ENCODE assay signal across 31 cellular contexts in the genomic region with DNA sequence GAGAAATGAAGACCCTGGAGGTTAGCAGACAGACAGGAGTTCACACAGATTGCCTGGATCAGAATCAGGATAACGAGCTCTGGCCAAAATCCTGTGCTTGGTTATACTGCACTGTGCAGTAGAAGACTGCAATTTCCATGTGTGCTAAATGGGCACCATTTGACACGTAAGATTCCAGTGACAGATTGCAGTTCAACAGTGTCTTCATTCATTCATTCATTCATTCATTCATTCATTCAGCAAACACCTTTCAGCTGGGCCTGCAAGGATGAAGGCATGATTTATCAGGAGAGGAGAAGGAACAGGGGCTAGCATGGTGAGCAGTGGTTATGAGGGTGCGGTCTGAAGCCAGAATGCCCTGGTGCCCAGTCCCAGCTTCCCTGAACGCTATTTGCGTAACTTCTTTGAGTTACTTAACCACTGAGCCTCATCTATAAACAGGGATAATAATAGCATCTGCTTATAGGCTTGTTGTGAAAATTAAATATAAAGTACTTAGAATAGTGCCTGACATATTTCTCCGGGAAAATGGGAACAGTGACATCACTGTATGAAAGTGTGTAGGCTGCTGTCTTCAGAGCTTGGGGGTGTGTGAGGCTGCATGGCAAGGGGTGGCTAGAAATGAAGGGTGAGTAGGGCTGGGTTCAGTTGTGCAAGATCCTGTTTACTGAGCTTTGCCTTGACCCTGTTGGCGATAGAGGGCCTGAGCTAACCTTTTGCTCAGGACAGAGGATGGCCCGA. TPM values are rescaled to one million over a fixed set of nuclear protein-coding genes. Genes with fewer than 3 reads are reported as not detected.
DNase-seq lines count a peak whose midpoint lies in the region; ATAC-seq and TF ChIP-seq lines count a peak whose summit lies in the region.
"Had no signal": no experiment of that assay in that cellular context is flagged by ENCODE, and none has a peak within 500 bp of the region (broad histone marks: within the 10 kb centered on the region; RNA-seq: fewer than 3 reads in every experiment).

No MANE protein-coding gene starts in this region.

- no peaks in the 10 kb centered on the region for H3F3A ChIP-seq in smooth muscle cell (ENCODE audit: low read depth)

- TF ChIP-seq POLR2A in NB4 (IDR thresholded peaks at IDR 0.05; ENCODE audit: extremely low read depth, insufficient read length) = no peak

- intact Hi-C loops in posterior vena cava (cut with DNase I) = no loop called here

- no peaks in the 10 kb centered on the region for H3K9me3 ChIP-seq in smooth muscle cell (replicated peaks; ENCODE audit: low read depth)
- H3K9me3 ChIP-seq: esophagus muscularis mucosa, heart right ventricle, vagina had no signal

- WGBS in smooth muscle cell (ENCODE audit: low lambda C conversion rate) = 78% methylated on average over 8 of the region's 8 CpGs

- H3K4me3 ChIP-seq in NB4 (ENCODE audit: low read depth, low read length) = no peak overlapping the region
- H3K4me3 ChIP-seq in smooth muscle cell = no peak overlapping the region
- H3K4me3 ChIP-seq: esophagus muscularis mucosa, heart right ventricle, neural progenitor cell, vagina had no signal

- peak; percentile 64 for DNase-seq in SIG-M5 treated with dmso at 0.1 percent for 504 hours (lab: John Stamatoyannopoulos, UW; ENCODE audit: unreplicated experiment)
- DNase-seq in SIG-M5 (lab: John Stamatoyannopoulos, UW) = no peak
- DNase-seq in NB4 (ENCODE audit: low read depth) = peak; percentile 84
- DNase-seq in caudate nucleus (lab: John Stamatoyannopoulos, UW) = peak in 16 of 61 donors; percentile 10 to 73 (median 23)
- peak; percentile 40 for DNase-seq in posterior vena cava (ENCODE audit: low spot score)
- DNase-seq in smooth muscle cell (lab: John Stamatoyannopoulos, UW; ENCODE audit: unreplicated experiment) = no peak
- DNase-seq in SW 1271 (lab: John Stamatoyannopoulos, UW) = no peak
- DNase-seq: activated CD4-positive, alpha-beta memory T cell treated with anti-CD3 and anti-CD28 coated beads, Interleukin-2, amount 10 ng/mL, durations not matched to agents 7 days and 5 days; activated CD4-positive, CD25-positive, alpha-beta regulatory T cell treated with anti-CD3 and anti-CD28 coated beads, Interleukin-2, amount 50 U/mL, for 72 hours; activated effector memory CD4-positive, alpha-beta T cell treated with anti-CD3 and anti-CD28 coated beads, Interleukin-2, amount 50 U/mL, for 16 hours; activated naive CD8-positive, alpha-beta T cell treated with anti-CD3 and anti-CD28 coated beads for 36 hours; activated T-cell treated with anti-CD3 and anti-CD28 coated beads for 4 hours; CD4-positive, CD25-positive, alpha-beta regulatory T cell; central memory CD4-positive, alpha-beta T cell; foreskin melanocyte; heart right ventricle; IMR-90; kidney glomerular epithelial cell; NCI-H446 treated with DMSO at 0.1 percent for 48 hours; NCI-H82; SHP77 treated with DMSO at 0.1 percent for 48 hours had no signal

- peaks cover 2% of the 10 kb centered on the region for H3K27me3 ChIP-seq in smooth muscle cell (ENCODE audit: low read depth)
- H3K27me3 ChIP-seq: neural progenitor cell, vagina had no signal

- H3K27ac ChIP-seq in caudate nucleus (ENCODE audit: low read depth, low read length) (peak overlapping the region; percentile 65), smooth muscle cell (ENCODE audit: low read depth) (no peak overlapping the region)
- H3K27ac ChIP-seq: 22Rv1, esophagus muscularis mucosa, heart right ventricle, neural progenitor cell, vagina had no signal

- no peaks in the 10 kb centered on the region for H3K4me1 ChIP-seq in smooth muscle cell (ENCODE audit: low read depth)
- H3K4me1 ChIP-seq: esophagus muscularis mucosa, neural progenitor cell, vagina had no signal

- H3K36me3 ChIP-seq in smooth muscle cell (ENCODE audit: low read depth) = no peaks in the 10 kb centered on the region
- H3K36me3 ChIP-seq: esophagus muscularis mucosa, heart right ventricle, neural progenitor cell, vagina had no signal

- H2AFZ ChIP-seq in smooth muscle cell (ENCODE audit: low read depth) = no peak overlapping the region
- H2AFZ ChIP-seq: neural progenitor cell had no signal

- no peak overlapping the region for H3K4me2 ChIP-seq in smooth muscle cell
- H3K4me2 ChIP-seq: neural progenitor cell had no signal

- no peaks in the 10 kb centered on the region for H3K79me2 ChIP-seq in smooth muscle cell (ENCODE audit: low read depth)

- no peak for TF ChIP-seq CTCF in NB4 (IDR thresholded peaks at IDR 0.05; ENCODE audit: low read depth, low read length)
- no peak for TF ChIP-seq CTCF in smooth muscle cell (IDR thresholded peaks at IDR 0.05; ENCODE audit: borderline replicate concordance, insufficient read depth, poor library complexity, severe bottlenecking)

- no peak overlapping the region for H3K9ac ChIP-seq in smooth muscle cell (ENCODE audit: low read depth)
- H3K9ac ChIP-seq: neural progenitor cell had no signal

- ATAC-seq in HG02678 (IDR thresholded peaks at IDR 0.05; ENCODE audit: unreplicated experiment) = no peak

- no peaks in the 10 kb centered on the region for H4K20me1 ChIP-seq in smooth muscle cell (ENCODE audit: low read depth)

RNA-seq across cellular contexts. Expression of a gene that starts 5.6 kb away (rescaled TPM):
- total RNA-seq in posterior vena cava (not detected), smooth muscle cell (not detected in 2 replicates)
- not detected in 2 replicates for polyA plus RNA-seq in smooth muscle cell
- total RNA-seq: activated naive CD8-positive, alpha-beta T cell treated with anti-CD3 and anti-CD28 coated beads for 36 hours; astrocyte; CD4-positive, CD25-positive, alpha-beta regulatory T cell; esophagus muscularis mucosa; H1; heart right ventricle; IMR-90; M059J; progenitor cell of endocrine pancreas; vagina had no signal
- polyA plus RNA-seq: CD4-positive, CD25-positive, alpha-beta regulatory T cell; H1; heart right ventricle; IMR-90 had no signal

RNA-seq across cellular contexts. Expression of a gene that starts 12.3 kb away (rescaled TPM):
- total RNA-seq in posterior vena cava (1 to 10 TPM; 3.1 to 4.0 TPM), smooth muscle cell (not detected in 2 replicates)
- not detected in 2 replicates for polyA plus RNA-seq in smooth muscle cell
- total RNA-seq: activated CD4-positive, alpha-beta memory T cell treated with anti-CD3 and anti-CD28 coated beads, Interleukin-2, amount 10 ng/mL, durations not matched to agents 7 days and 5 days; activated naive CD8-positive, alpha-beta T cell treated with anti-CD3 and anti-CD28 coated beads for 36 hours; astrocyte; CD4-positive, CD25-positive, alpha-beta regulatory T cell; H1; M059J; progenitor cell of endocrine pancreas; T-helper 1 cell treated with Interleukin-12 subunit alpha and Interleukin-12 subunit beta and Interleukin-4 antibody, amounts not matched to agents 30 ng/mL and 1 ng/mL, for 36 hours had no signal
- polyA plus RNA-seq: CD4-positive, CD25-positive, alpha-beta regulatory T cell; H1; IMR-90 had no signal

RNA-seq across cellular contexts. Expression of a gene that starts 49.4 kb away (rescaled TPM):
- under 1 TPM; 0.42 to 0.81 TPM for total RNA-seq in posterior vena cava
- total RNA-seq in smooth muscle cell = not detected in 2 replicates
- not detected in 2 replicates for polyA plus RNA-seq in smooth muscle cell
- total RNA-seq: activated CD4-positive, alpha-beta memory T cell treated with anti-CD3 and anti-CD28 coated beads, Interleukin-2, amount 10 ng/mL, durations not matched to agents 7 days and 5 days; activated naive CD8-positive, alpha-beta T cell treated with anti-CD3 and anti-CD28 coated beads for 36 hours; astrocyte; CD4-positive, CD25-positive, alpha-beta regulatory T cell; H1; IMR-90; progenitor cell of endocrine pancreas; T-helper 1 cell treated with Interleukin-12 subunit alpha and Interleukin-12 subunit beta and Interleukin-4 antibody, amounts not matched to agents 30 ng/mL and 1 ng/mL, for 36 hours had no signal
- polyA plus RNA-seq: CD4-positive, CD25-positive, alpha-beta regulatory T cell; H1; IMR-90 had no signal

Comparison
In these comparisons a context has a peak if more than half of its experiments do, and no peak if none do; other contexts are left out.
1. DNase-seq: peak in SIG-M5 treated with dmso at 0.1 percent for 504 hours (single experiment), NB4 (single experiment) and posterior vena cava (single experiment); none in SIG-M5 (single experiment), smooth muscle cell (single experiment) and SW 1271 (0 of 2).